Comparison of ENCODE assay signal across 1 cellular context in genomic region chr11:35059040-35059439, GRCh38.
TF ChIP-seq lines count a peak whose summit lies in the region.

No MANE protein-coding gene starts in this region.

TF ChIP-seq in K562, 482 proteins besides CTCF, POLR2A, EP300 and RAD21 (continued from another document):
- no peak for TF ChIP-seq RREB1 (CRISPR knock-in tag; IDR thresholded peaks at IDR 0.05)
- TF ChIP-seq ZNF134 (CRISPR knock-in tag; conservative IDR thresholded peaks at IDR 0.05): peak; percentile 77
- no peak for TF ChIP-seq PCBP1 (IDR thresholded peaks at IDR 0.05; ENCODE audit: low read depth, low read length, poor library complexity, severe bottlenecking)
